8 cellular contexts compared by ENCODE assay signal in the genomic region with DNA sequence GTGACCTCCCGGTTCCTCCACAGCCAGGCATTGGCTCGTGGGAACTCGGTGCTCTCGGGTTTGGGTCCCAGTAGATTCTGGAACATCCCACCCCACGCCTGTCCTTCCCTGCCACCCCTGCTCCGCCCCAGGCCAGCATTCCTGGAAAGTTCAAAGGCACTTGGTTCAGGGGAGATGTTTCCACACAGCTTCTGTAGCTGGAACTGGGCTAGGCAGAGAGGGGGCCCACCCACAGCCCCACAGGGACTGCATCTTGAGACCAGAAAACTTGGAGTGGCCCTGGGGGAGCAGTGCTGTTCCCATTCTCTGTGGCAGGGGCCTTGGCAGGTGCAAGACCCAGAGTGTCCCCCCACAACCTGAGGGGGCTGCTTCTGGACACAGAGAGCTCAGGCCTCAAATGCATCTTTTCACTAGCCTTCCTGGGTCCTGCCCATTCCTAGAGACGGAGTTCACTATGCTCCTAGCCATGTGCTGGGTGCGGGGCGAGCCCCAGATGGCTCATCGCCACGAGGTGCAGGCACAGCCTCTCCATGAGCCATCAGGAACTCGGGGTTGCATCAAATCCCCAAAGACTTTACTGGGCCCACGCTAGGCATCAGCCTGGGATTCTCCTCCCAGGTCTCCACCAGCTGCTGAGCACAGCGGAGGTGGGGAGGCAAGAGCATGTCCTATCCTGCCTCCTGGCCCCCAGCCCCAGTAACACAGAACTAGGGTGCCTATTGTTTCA.
DNase-seq lines count a peak whose midpoint lies in the region; ATAC-seq and TF ChIP-seq lines count a peak whose summit lies in the region.

No MANE protein-coding gene starts in this region.

- H3K27ac ChIP-seq in heart left ventricle (peak overlapping the region in 11 of 12 donors; percentile 61 to 91 (median 81)), ascending aorta (peak overlapping the region; percentile 93 to 95), mucosa of rectum (ENCODE audit: low read depth in 2 of 2, low read length in 2 of 2) (peak overlapping the region; percentile 85 to 99), urinary bladder (ENCODE audit: low read depth) (peak overlapping the region; percentile 13)

- no peaks in the 10 kb centered on the region for H3K27me3 ChIP-seq in heart left ventricle
- no peaks in the 10 kb centered on the region for H3K27me3 ChIP-seq in ascending aorta
- no peaks in the 10 kb centered on the region for H3K27me3 ChIP-seq in mucosa of rectum (ENCODE audit: control insufficient read depth in 2 of 2, insufficient read depth in 2 of 2, low read length in 2 of 2)

- no peaks in the 10 kb centered on the region for H3K36me3 ChIP-seq in heart left ventricle
- H3K36me3 ChIP-seq in ascending aorta: no peaks in the 10 kb centered on the region
- H3K36me3 ChIP-seq in mucosa of rectum (ENCODE audit: control insufficient read depth in 2 of 2, insufficient read depth in 2 of 2, low read length in 2 of 2): no peaks in the 10 kb centered on the region
- no peaks in the 10 kb centered on the region for H3K36me3 ChIP-seq in urinary bladder (ENCODE audit: insufficient read depth)

- TF ChIP-seq CTCF in heart left ventricle (IDR thresholded peaks at IDR 0.05) (no peak), ascending aorta (IDR thresholded peaks at IDR 0.05) (no peak)

- ATAC-seq in heart left ventricle: no peak
- ATAC-seq in Right ventricle myocardium inferior: no peak
- no peak for ATAC-seq in HG02678 (IDR thresholded peaks at IDR 0.05; ENCODE audit: unreplicated experiment)

- 77 to 90% (median 88%) methylated on average over 12 to 14 of the region's 14 CpGs for WGBS in heart left ventricle, 4 donors
- 84% methylated on average over 14 of the region's 14 CpGs for WGBS in urinary bladder

- H3K9me3 ChIP-seq in heart left ventricle: no peaks in the 10 kb centered on the region
- H3K9me3 ChIP-seq in ascending aorta: no peaks in the 10 kb centered on the region
- H3K9me3 ChIP-seq in mucosa of rectum (ENCODE audit: control insufficient read depth in 2 of 2, low read length in 2 of 2): no peaks in the 10 kb centered on the region

- H3K4me3 ChIP-seq in heart left ventricle (no peak overlapping the region), ascending aorta (no peak overlapping the region), mucosa of rectum (ENCODE audit: low read length in 2 of 2) (no peak overlapping the region), urinary bladder (ENCODE audit: low read depth, low read length) (no peak overlapping the region)

- TF ChIP-seq POLR2A in heart left ventricle (IDR thresholded peaks at IDR 0.05): no peak

- no peak for DNase-seq in heart left ventricle
- DNase-seq in Right ventricle myocardium inferior (ENCODE audit: missing footprints): no peak
- DNase-seq in ascending aorta (ENCODE audit: low spot score in 2 of 2): no peak
- no peak for DNase-seq in NCI-H2081 (lab: John Stamatoyannopoulos, UW)
- no peak for DNase-seq in anterior cingulate cortex (lab: John Stamatoyannopoulos, UW)

- peak overlapping the region; percentile 45 to 47 for H3K9ac ChIP-seq in mucosa of rectum (ENCODE audit: low read depth in 1 of 2, low read length in 2 of 2)

- H3K4me1 ChIP-seq in heart left ventricle: peaks cover 8 to 56% (median 39%) of the 10 kb centered on the region in 12 donors
- H3K4me1 ChIP-seq in ascending aorta: peaks cover 22 to 31% of the 10 kb centered on the region in 2 donors
- H3K4me1 ChIP-seq in mucosa of rectum (ENCODE audit: control insufficient read depth in 2 of 2, insufficient read depth in 2 of 2, low read length in 2 of 2): peaks cover 50 to 65% of the 10 kb centered on the region in 2 donors
- H3K4me1 ChIP-seq in urinary bladder (ENCODE audit: insufficient read depth): no peaks in the 10 kb centered on the region

- intact Hi-C loops in heart left ventricle (cut with DNase I) (loop anchor here in 2 of 10 donors (10.0 kb wide), 1 partner anchor 57 kb away; no protein-coding TSS in a partner anchor), Right ventricle myocardium inferior (cut with DNase I) (loop anchor here (2.0 to 5.0 kb wide), 2 partner anchors 60 to 69 kb away; partner anchors contain the start of gene ZFP36L2), ascending aorta (cut with DNase I) (loop anchor here (1.0 kb wide), 2 partner anchors 61 to 71 kb away; no protein-coding TSS in a partner anchor)

Comparison
In these comparisons a context has a peak if more than half of its experiments do, and no peak if none do; other contexts are left out.
1. H3K27ac ChIP-seq: peak in every context shown above with its lines; median percentile 94 in ascending aorta; 92 in mucosa of rectum; 81 in heart left ventricle; 13 in urinary bladder.